9 cellular contexts compared by ENCODE assay signal in genomic region chr5:139646912-139647391, GRCh38. TPM values are rescaled to one million over a fixed set of nuclear protein-coding genes. Genes with fewer than 3 reads are reported as not detected.
A peak's percentile ranks its signal among the peaks of the same experiment; 100 is the strongest.
DNase-seq lines count a peak whose midpoint lies in the region; ATAC-seq and TF ChIP-seq lines count a peak whose summit lies in the region.
"Had no signal": no experiment of that assay in that cellular context is flagged by ENCODE, and none has a peak within 500 bp of the region (broad histone marks: within the 10 kb centered on the region; RNA-seq: fewer than 3 reads in every experiment).

No MANE protein-coding gene starts in this region.

- ATAC-seq in GM19324 (IDR thresholded peaks at IDR 0.05; ENCODE audit: low FRiP score, unreplicated experiment) (no peak), HG02840 (IDR thresholded peaks at IDR 0.05; ENCODE audit: low FRiP score, unreplicated experiment) (no peak)

- POLR2A ChIA-PET in CD8-positive, alpha-beta memory T cell (lab: Charles Lee) = interaction anchor here (2.8 kb wide), 1 partner anchor 10 kb away, joined by 57 read pairs; no protein-coding TSS in a partner anchor

- peaks cover 38% of the 10 kb centered on the region for H4K20me1 ChIP-seq in neural progenitor cell (ENCODE audit: low read depth)

- H2AFZ ChIP-seq in neural progenitor cell (replicated peaks) = no peak overlapping the region

- TF ChIP-seq CTCF in esophagus squamous epithelium (IDR thresholded peaks at IDR 0.05) = no peak
- TF ChIP-seq CTCF in neural progenitor cell (IDR thresholded peaks at IDR 0.05) = no peak

- CTCF ChIA-PET in CD8-positive, alpha-beta memory T cell (lab: Charles Lee) = interaction anchor here (0.7 to 5.2 kb wide), 6 partner anchors 8 to 119 kb away, joined by 3 to 58 read pairs (median 6); no protein-coding TSS in a partner anchor

- H3K4me3 ChIP-seq in CD8-positive, alpha-beta memory T cell (ENCODE audit: low read length) = no peak overlapping the region
- H3K4me3 ChIP-seq in esophagus squamous epithelium (peak overlapping the region in 3 of 4 donors; percentile 66 to 88 (median 86)), neural progenitor cell (peak overlapping the region; percentile 89)
- H3K4me3 ChIP-seq: SK-N-MC had no signal

- H3K9me3 Mint-ChIP-seq in CD8-positive, alpha-beta memory T cell = no peaks in the 10 kb centered on the region
- H3K9me3 Mint-ChIP-seq in neural progenitor cell = no peaks in the 10 kb centered on the region

- peaks cover 17% of the 10 kb centered on the region for H3K79me2 ChIP-seq in neural progenitor cell (ENCODE audit: low read depth)

- peak overlapping the region in 4 of 8 donors; percentile 42 to 77 (median 76) for H3K27ac Mint-ChIP-seq in CD8-positive, alpha-beta memory T cell
- no peak overlapping the region for H3K27ac Mint-ChIP-seq in neural progenitor cell

- H3K36me3 ChIP-seq in CD8-positive, alpha-beta memory T cell (ENCODE audit: insufficient read depth, low read length) = no peaks in the 10 kb centered on the region
- H3K36me3 ChIP-seq in esophagus squamous epithelium (no peaks in the 10 kb centered on the region), neural progenitor cell (no peaks in the 10 kb centered on the region)

- peaks cover 9 to 16% of the 10 kb centered on the region in 2 donors for H3K27me3 Mint-ChIP-seq in CD8-positive, alpha-beta memory T cell
- peaks cover 22% of the 10 kb centered on the region for H3K27me3 Mint-ChIP-seq in neural progenitor cell (ENCODE audit: insufficient read depth, low read depth)

- H3K4me2 ChIP-seq in neural progenitor cell = peak overlapping the region; percentile 97

- 10 to 21% methylated on average over 10 to 14 of the region's 23 CpGs for WGBS in esophagus squamous epithelium, 2 donors

- peaks cover 37 to 60% (median 38%) of the 10 kb centered on the region in 3 donors for H3K4me1 Mint-ChIP-seq in CD8-positive, alpha-beta memory T cell
- H3K4me1 Mint-ChIP-seq in neural progenitor cell = peaks cover 48% of the 10 kb centered on the region

- H3K9ac ChIP-seq in neural progenitor cell = no peak overlapping the region

- TF ChIP-seq POLR2A in esophagus squamous epithelium (IDR thresholded peaks at IDR 0.05) = no peak

- peaks cover 33% of the 10 kb centered on the region for H3K27me3 ChIP-seq in CD8-positive, alpha-beta memory T cell (ENCODE audit: insufficient read depth, low read length, poor library complexity, severe bottlenecking)
- peaks cover 0 to 32% (median 1%) of the 10 kb centered on the region in 4 donors for H3K27me3 ChIP-seq in esophagus squamous epithelium
- H3K27me3 ChIP-seq in neural progenitor cell = peaks cover 42% of the 10 kb centered on the region

- intact Hi-C loops in esophagus squamous epithelium (cut with DNase I) = no loop called here

- peak overlapping the region; percentile 61 to 84 (median 77) for H3K4me3 Mint-ChIP-seq in CD8-positive, alpha-beta memory T cell
- H3K4me3 Mint-ChIP-seq in neural progenitor cell = peak overlapping the region; percentile 87

- H3K36me3 Mint-ChIP-seq in CD8-positive, alpha-beta memory T cell = peaks cover 0 to 3% (median 0%) of the 10 kb centered on the region in 3 donors
- H3K36me3 Mint-ChIP-seq in neural progenitor cell = peaks cover 5% of the 10 kb centered on the region

- peak overlapping the region; percentile 38 for H3K27ac ChIP-seq in CD8-positive, alpha-beta memory T cell (ENCODE audit: low read depth, low read length)
- H3K27ac ChIP-seq in esophagus squamous epithelium = no peak overlapping the region
- no peak overlapping the region for H3K27ac ChIP-seq in neural progenitor cell
- H3K27ac ChIP-seq: SK-N-MC had no signal

- H3F3A ChIP-seq in neural progenitor cell (ENCODE audit: low read depth) = peaks cover 49% of the 10 kb centered on the region

- H3K4me1 ChIP-seq in CD8-positive, alpha-beta memory T cell (ENCODE audit: insufficient read depth, low read length) = peaks cover 40% of the 10 kb centered on the region
- H3K4me1 ChIP-seq in esophagus squamous epithelium (peaks cover 39 to 89% (median 42%) of the 10 kb centered on the region in 3 donors), neural progenitor cell (peaks cover 41% of the 10 kb centered on the region)

- DNase-seq in CD8-positive, alpha-beta memory T cell = peak in 1 of 5 donors; percentile 39
- DNase-seq in NOMO-1 treated with dmso at 0.1 percent for 144 hours (lab: John Stamatoyannopoulos, UW; ENCODE audit: unreplicated experiment) = peak; percentile 74
- no peak for DNase-seq in esophagus squamous epithelium (lab: John Stamatoyannopoulos, UW)
- DNase-seq in neural progenitor cell (ENCODE audit: low spot score) = peak; percentile 67
- DNase-seq in NCI-H1105 (lab: John Stamatoyannopoulos, UW) = no peak
- no peak for DNase-seq in T-helper 1 cell

- H3K9me3 ChIP-seq in CD8-positive, alpha-beta memory T cell (ENCODE audit: low read length) = no peaks in the 10 kb centered on the region
- no peaks in the 10 kb centered on the region for H3K9me3 ChIP-seq in esophagus squamous epithelium
- no peaks in the 10 kb centered on the region for H3K9me3 ChIP-seq in neural progenitor cell (ENCODE audit: low read depth)

RNA-seq across cellular contexts. Expression of gene CXXC5, which starts 1.2 kb away (rescaled TPM):
- total RNA-seq in CD8-positive, alpha-beta memory T cell = 1 to 10 TPM; 2.1 to 3.1 TPM
- polyA plus RNA-seq in CD8-positive, alpha-beta memory T cell = 67.0 TPM
- total RNA-seq in esophagus squamous epithelium (10 to 100 TPM; 13.9 to 40.4 (median 22.9) TPM), neural progenitor cell (ENCODE audit: low replicate concordance) (17.2 and 25.6 TPM in 2 replicates)

Comparison
In these comparisons a context has a peak if more than half of its experiments do, and no peak if none do; other contexts are left out.
1. DNase-seq: peak in NOMO-1 treated with dmso at 0.1 percent for 144 hours (single experiment) and neural progenitor cell (single experiment); none in esophagus squamous epithelium (single experiment), NCI-H1105 (single experiment) and T-helper 1 cell (0 of 5).